ENCODE assay signal across 26 cellular contexts in genomic region chr10:71812913-71813590, GRCh38. TPM values are rescaled to one million over a fixed set of nuclear protein-coding genes. Genes with fewer than 3 reads are reported as not detected.
DNase-seq lines count a peak whose midpoint lies in the region; ATAC-seq, FAIRE-seq and TF ChIP-seq lines count a peak whose summit lies in the region.
"Had no signal": no experiment of that assay in that cellular context is flagged by ENCODE, and none has a peak within 500 bp of the region (broad histone marks: within the 10 kb centered on the region; RNA-seq: fewer than 3 reads in every experiment).

No MANE protein-coding gene starts in this region.

- ATAC-seq in pancreas: peak; percentile 19 to 29 (median 24)
- no peak for ATAC-seq in stimulated activated naive CD8-positive, alpha-beta T cell treated with anti-CD3 and anti-CD28 coated beads, Interleukin-15, amount 100 ng/mL, for 72 hours

- H3K9me3 Mint-ChIP-seq in stimulated activated naive CD8-positive, alpha-beta T cell treated with anti-CD3 and anti-CD28 coated beads, Interleukin-15, amount 100 ng/mL, for 72 hours: no peaks in the 10 kb centered on the region
- H3K9me3 Mint-ChIP-seq: activated T-helper 1 cell treated with anti-CD3 and anti-CD28 coated beads, Interleukin-12 subunit alpha, Interleukin-12 subunit beta, Interleukin-2, Interleukin-4 antibody, amounts not matched to agents 30 ng/mL and 10 ng/mL and 1 ng/mL, durations not matched to agents 14 hours and 24 hours and 36 hours; memory B cell had no signal

- no peak overlapping the region for H3K4me3 ChIP-seq in pancreas
- H3K4me3 ChIP-seq: ascending aorta, HAP-1, uterus had no signal

- H3K4me1 ChIP-seq in pancreas: no peaks in the 10 kb centered on the region
- H3K4me1 ChIP-seq: ascending aorta, HAP-1, uterus had no signal

- FAIRE-seq in pancreas (lab: Jason Lieb, UNC): no peak
- FAIRE-seq: frontal cortex, G401.6, GM18507, keratinocyte had no signal

- no peaks in the 10 kb centered on the region for H3K27me3 ChIP-seq in pancreas
- H3K27me3 ChIP-seq: ascending aorta, uterus had no signal

- H3K27me3 Mint-ChIP-seq in stimulated activated naive CD8-positive, alpha-beta T cell treated with anti-CD3 and anti-CD28 coated beads, Interleukin-15, amount 100 ng/mL, for 72 hours: no peaks in the 10 kb centered on the region
- H3K27me3 Mint-ChIP-seq: activated CD4-positive, alpha-beta T cell treated with anti-CD3 and anti-CD28 coated beads for 36 hours; activated naive CD8-positive, alpha-beta T cell; CD4-positive, alpha-beta memory T cell had no signal

- DNase-seq in D341Med (ENCODE audit: low spot score): peak; percentile 42
- peak; percentile 31 for DNase-seq in NCI-H69 (lab: John Stamatoyannopoulos, UW)
- peak; percentile 42 for DNase-seq in iPS-NIHi11 (ENCODE audit: low spot score)
- no peak for DNase-seq in pancreas
- no peak for DNase-seq in stimulated activated naive CD8-positive, alpha-beta T cell treated with anti-CD3 and anti-CD28 coated beads, Interleukin-15, amount 100 ng/mL, for 72 hours
- no peak for DNase-seq in SW 1271 (lab: John Stamatoyannopoulos, UW)
- no peak for DNase-seq in KG1 (lab: John Stamatoyannopoulos, UW)
- DNase-seq: activated CD4-positive, alpha-beta T cell treated with anti-CD3 and anti-CD28 coated beads for 36 hours; CD4-positive, alpha-beta memory T cell; effector CD8-positive, alpha-beta T cell; KBM-7; MV-4-11; NCI-H1694 treated with DMSO at 0.1 percent for 48 hours; NCI-H526; SHP77; T-helper 1 cell had no signal

- WGBS in pancreas, 2 donors: 33 to 39% methylated on average over 9 to 11 of the region's 11 CpGs

- no peak overlapping the region for H3K27ac ChIP-seq in pancreas
- H3K27ac ChIP-seq: ascending aorta, uterus had no signal

- H3K27ac Mint-ChIP-seq in stimulated activated naive CD8-positive, alpha-beta T cell treated with anti-CD3 and anti-CD28 coated beads, Interleukin-15, amount 100 ng/mL, for 72 hours: no peak overlapping the region
- H3K27ac Mint-ChIP-seq: activated CD4-positive, alpha-beta T cell treated with anti-CD3 and anti-CD28 coated beads for 36 hours; activated naive CD8-positive, alpha-beta T cell; activated T-helper 1 cell treated with anti-CD3 and anti-CD28 coated beads, Interleukin-12 subunit alpha, Interleukin-12 subunit beta, Interleukin-2, Interleukin-4 antibody, amounts not matched to agents 30 ng/mL and 10 ng/mL and 1 ng/mL, durations not matched to agents 14 hours and 24 hours and 36 hours; memory B cell had no signal

- no peaks in the 10 kb centered on the region for H3K9me3 ChIP-seq in pancreas
- H3K9me3 ChIP-seq: ascending aorta, HAP-1, uterus had no signal

- H3K36me3 ChIP-seq in pancreas: peaks cover 0 to 30% (median 21%) of the 10 kb centered on the region in 3 donors
- H3K36me3 ChIP-seq: uterus had no signal

- intact Hi-C loops in pancreas (cut with DNase I): loop anchor here in 1 of 3 donors (10.0 kb wide), 1 partner anchor 428 kb away; no protein-coding TSS in a partner anchor

- no peak overlapping the region for H3K4me3 Mint-ChIP-seq in stimulated activated naive CD8-positive, alpha-beta T cell treated with anti-CD3 and anti-CD28 coated beads, Interleukin-15, amount 100 ng/mL, for 72 hours
- H3K4me3 Mint-ChIP-seq: activated CD4-positive, alpha-beta T cell treated with anti-CD3 and anti-CD28 coated beads for 36 hours; activated naive CD8-positive, alpha-beta T cell; activated T-helper 1 cell treated with anti-CD3 and anti-CD28 coated beads, Interleukin-12 subunit alpha, Interleukin-12 subunit beta, Interleukin-2, Interleukin-4 antibody, amounts not matched to agents 30 ng/mL and 10 ng/mL and 1 ng/mL, durations not matched to agents 14 hours and 24 hours and 36 hours; CD4-positive, alpha-beta memory T cell; memory B cell had no signal

- no peak for TF ChIP-seq CTCF in pancreas (IDR thresholded peaks at IDR 0.05)

- H3K4me1 Mint-ChIP-seq in stimulated activated naive CD8-positive, alpha-beta T cell treated with anti-CD3 and anti-CD28 coated beads, Interleukin-15, amount 100 ng/mL, for 72 hours: no peaks in the 10 kb centered on the region

RNA-seq across cellular contexts. Expression of gene PSAP, which starts 38.0 kb away (rescaled TPM):
- 100 to 1,000 TPM; 301 to 781 (median 358) TPM for total RNA-seq in pancreas
- polyA plus RNA-seq in pancreas: 100 to 1,000 TPM; 225 to 473 TPM

RNA-seq across cellular contexts. Expression of gene VSIR, which starts 39.7 kb away (rescaled TPM):
- 10 to 100 TPM in 3 of 6 donors, 1 to 10 TPM in 3; 3.7 to 27.6 (median 9.7) TPM for total RNA-seq in pancreas
- 10 to 100 TPM in 1 of 2 donors, 1 to 10 TPM in 1; 5.9 to 10.2 TPM for polyA plus RNA-seq in pancreas

Comparison
In these comparisons a context has a peak if more than half of its experiments do, and no peak if none do; other contexts are left out.
1. DNase-seq: peak in D341Med (single experiment), NCI-H69 (single experiment) and iPS-NIHi11 (single experiment); none in pancreas (0 of 6), stimulated activated naive CD8-positive, alpha-beta T cell treated with anti-CD3 and anti-CD28 coated beads, Interleukin-15, amount 100 ng/mL, for 72 hours (0 of 2), SW 1271 (0 of 2) and KG1 (single experiment).